ENCODE assay signal across 21 cellular contexts in the genomic region with DNA sequence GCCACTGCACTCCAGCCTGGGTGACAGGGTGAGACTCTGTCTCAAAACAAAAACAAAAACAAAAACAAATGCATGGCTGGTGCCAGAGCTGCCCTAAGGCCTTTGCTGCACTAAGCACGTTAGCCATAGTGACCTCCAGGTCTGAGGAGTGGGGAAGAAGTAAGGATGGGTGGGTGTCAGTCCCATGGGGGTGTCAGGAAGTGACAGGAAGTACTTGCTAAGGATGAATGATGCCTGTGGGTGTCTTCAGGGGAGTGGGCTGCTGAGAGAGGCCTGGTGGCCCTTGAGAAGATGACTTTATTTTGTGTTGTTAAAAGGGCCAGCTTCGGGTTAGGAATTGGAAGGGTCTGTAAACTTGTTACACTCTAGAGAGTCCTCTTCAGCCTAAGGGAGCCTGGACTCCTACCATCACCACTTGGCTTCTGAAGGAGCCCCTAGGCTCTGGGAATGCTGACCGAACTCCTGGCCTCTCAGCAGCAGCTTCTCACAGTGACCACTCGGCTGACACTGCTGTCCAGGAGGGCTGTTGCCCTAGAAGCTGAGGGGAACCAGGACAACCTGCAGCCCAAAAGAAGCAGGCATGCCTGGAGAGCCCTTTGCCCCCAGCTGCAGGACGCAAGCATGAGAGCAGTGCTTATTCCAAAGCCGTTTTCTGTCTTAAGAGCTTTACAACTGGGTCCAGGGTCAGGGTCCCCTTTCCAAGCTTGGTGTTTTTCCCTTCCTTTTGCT.
DNase-seq lines count a peak whose midpoint lies in the region; ATAC-seq, FAIRE-seq and TF ChIP-seq lines count a peak whose summit lies in the region.
"Had no signal": no experiment of that assay in that cellular context is flagged by ENCODE, and none has a peak within 500 bp of the region (broad histone marks: within the 10 kb centered on the region; RNA-seq: fewer than 3 reads in every experiment).

No MANE protein-coding gene starts in this region.

- H3K9me3 ChIP-seq in kidney (ENCODE audit: control insufficient read depth in 1 of 2, low read length in 2 of 2) = no peaks in the 10 kb centered on the region
- H3K9me3 ChIP-seq in neural progenitor cell (ENCODE audit: low read depth) = no peaks in the 10 kb centered on the region
- H3K9me3 ChIP-seq in upper lobe of left lung = no peaks in the 10 kb centered on the region

- H3K27ac ChIP-seq in kidney (ENCODE audit: low read depth in 2 of 2, low read length in 2 of 2) (peak overlapping the region; percentile 87 to 89), neural progenitor cell (no peak overlapping the region), upper lobe of left lung (peak overlapping the region in 3 of 4 donors; percentile 29 to 47 (median 44)), coronary artery (no peak overlapping the region)

- no peak overlapping the region for H3K4me3 Mint-ChIP-seq in HFFc6
- H3K4me3 Mint-ChIP-seq in neural progenitor cell = peak overlapping the region; percentile 9
- H3K4me3 Mint-ChIP-seq: CD14-positive monocyte had no signal

- H3K4me2 ChIP-seq in neural progenitor cell = no peak overlapping the region

- H3K27me3 ChIP-seq in neural progenitor cell (no peaks in the 10 kb centered on the region), upper lobe of left lung (no peaks in the 10 kb centered on the region)

- H2AFZ ChIP-seq in neural progenitor cell (replicated peaks) = no peak overlapping the region

- H3K79me2 ChIP-seq in neural progenitor cell (ENCODE audit: low read depth) = no peaks in the 10 kb centered on the region

- H3K9me3 Mint-ChIP-seq in HFFc6 (no peaks in the 10 kb centered on the region), neural progenitor cell (peaks cover 2% of the 10 kb centered on the region)

- H3K4me1 ChIP-seq in kidney (ENCODE audit: control insufficient read depth in 1 of 2, insufficient read depth in 1 of 2, low read depth in 1 of 2, low read length in 2 of 2) = peaks cover 19% of the 10 kb centered on the region in 2 donors
- H3K4me1 ChIP-seq in neural progenitor cell = peaks cover 15% of the 10 kb centered on the region
- H3K4me1 ChIP-seq in upper lobe of left lung = peaks cover 0 to 15% (median 7%) of the 10 kb centered on the region in 4 donors

- POLR2A ChIA-PET in HEK293T (lab: Yijun Ruan, JAX) = no interaction called here

- H3K27me3 Mint-ChIP-seq in HFFc6 (ENCODE audit: insufficient read depth) (peaks cover 11% of the 10 kb centered on the region; the same call in 1 of the 2 replicates), neural progenitor cell (ENCODE audit: insufficient read depth, low read depth) (peaks cover 5% of the 10 kb centered on the region)

- intact Hi-C loops in kidney (cut with DNase I) = no loop called here

- TF ChIP-seq CTCF in HFFc6 (IDR thresholded peaks at IDR 0.05) (no peak), kidney (IDR thresholded peaks at IDR 0.05; ENCODE audit: borderline replicate concordance, extremely low read depth, insufficient read depth) (no peak), neural progenitor cell (IDR thresholded peaks at IDR 0.05) (no peak), upper lobe of left lung (IDR thresholded peaks at IDR 0.05) (no peak), GM20000 (IDR thresholded peaks at IDR 0.05; ENCODE audit: extremely low read depth, missing control alignments) (no peak), coronary artery (IDR thresholded peaks at IDR 0.05) (no peak)

- H3K4me1 Mint-ChIP-seq in HFFc6 (ENCODE audit: low read depth) (peaks cover 79% of the 10 kb centered on the region), neural progenitor cell (peaks cover 25% of the 10 kb centered on the region)

- no peak overlapping the region for H3K4me3 ChIP-seq in kidney (ENCODE audit: low read length in 2 of 2)
- H3K4me3 ChIP-seq in neural progenitor cell = no peak overlapping the region
- H3K4me3 ChIP-seq in upper lobe of left lung = no peak overlapping the region
- H3K4me3 ChIP-seq in coronary artery = no peak overlapping the region

- TF ChIP-seq EP300 in upper lobe of left lung (IDR thresholded peaks at IDR 0.05) = no peak

- peaks cover 80% of the 10 kb centered on the region for H3K36me3 Mint-ChIP-seq in HFFc6 (ENCODE audit: low read depth)
- H3K36me3 Mint-ChIP-seq in neural progenitor cell = peaks cover 25% of the 10 kb centered on the region
- H3K36me3 Mint-ChIP-seq: CD14-positive monocyte had no signal

- CTCF ChIA-PET in HEK293T (lab: Yijun Ruan, JAX) = no interaction called here

- no peak for FAIRE-seq in kidney (lab: Jason Lieb, UNC)
- FAIRE-seq: GM12892, GM18507 had no signal

- peaks cover 15% of the 10 kb centered on the region for H3F3A ChIP-seq in neural progenitor cell (ENCODE audit: low read depth)

- DNase-seq in HFFc6 (no peak), kidney (no peak), neural progenitor cell (ENCODE audit: low spot score) (no peak), upper lobe of left lung (no peak), UCSD-AML1 (lab: John Stamatoyannopoulos, UW; ENCODE audit: unreplicated experiment) (no peak), GM20000 (ENCODE audit: low spot score) (no peak), HEK293T (ENCODE audit: extremely low spot score) (no peak), coronary artery (ENCODE audit: low spot score) (no peak)
- DNase-seq: DMS79, KG1, MV-4-11, NCI-H1930, NCI-H226, NCI-H524, NCI-H82, OCI-M1, Right ventricle myocardium superior had no signal

- 74 to 84% methylated on average over 2 to 6 of the region's 6 CpGs for whole genome bisulfite sequencing in upper lobe of left lung, 2 donors

- ATAC-seq in upper lobe of left lung (ENCODE audit: low FRiP score in 2 of 2) = no peak
- ATAC-seq: HCT116 had no signal

- H3K27ac Mint-ChIP-seq in HFFc6 (peak overlapping the region; percentile 27; the same call in 1 of the 2 replicates), neural progenitor cell (peak overlapping the region; percentile 73)

- H3K36me3 ChIP-seq in kidney (ENCODE audit: control insufficient read depth in 1 of 2, insufficient read depth in 2 of 2, low read length in 2 of 2) (no peaks in the 10 kb centered on the region), neural progenitor cell (no peaks in the 10 kb centered on the region), upper lobe of left lung (no peaks in the 10 kb centered on the region)

- no peak for TF ChIP-seq POLR2A in upper lobe of left lung (IDR thresholded peaks at IDR 0.05)

- peak overlapping the region in 1 of 2 donors; percentile 47 for H3K9ac ChIP-seq in kidney (ENCODE audit: low read length in 2 of 2)
- H3K9ac ChIP-seq in neural progenitor cell = no peak overlapping the region

- no peaks in the 10 kb centered on the region for H4K20me1 ChIP-seq in neural progenitor cell (ENCODE audit: low read depth)

TF ChIP-seq in HEK293T, 16 proteins besides CTCF, POLR2A, EP300 and RAD21:
- TF ChIP-seq FOXA1 (IDR thresholded peaks at IDR 0.05) (no peak), SUZ12 (IDR thresholded peaks at IDR 0.05) (no peak), LEF1 (IDR thresholded peaks at IDR 0.05; ENCODE audit: borderline replicate concordance) (no peak), BHLHE40 (IDR thresholded peaks at IDR 0.05; ENCODE audit: borderline replicate concordance) (no peak), ARNT (IDR thresholded peaks at IDR 0.05) (no peak), FOXM1 (IDR thresholded peaks at IDR 0.05; ENCODE audit: borderline replicate concordance) (no peak), CTBP1 (IDR thresholded peaks at IDR 0.05; ENCODE audit: borderline replicate concordance) (no peak), ELF4 (IDR thresholded peaks at IDR 0.05) (no peak), ZNF384 (IDR thresholded peaks at IDR 0.05) (no peak), TARDBP (IDR thresholded peaks at IDR 0.05) (no peak), L3MBTL2 (conservative IDR thresholded peaks at IDR 0.05) (no peak), NFRKB (IDR thresholded peaks at IDR 0.05) (no peak)

Comparison
In these comparisons a context has a peak if more than half of its experiments do, and no peak if none do; other contexts are left out.
1. H3K27ac ChIP-seq: peak in kidney (2 of 2) and upper lobe of left lung (3 of 4); none in neural progenitor cell (single experiment) and coronary artery (0 of 2).